8 cellular contexts compared by ENCODE assay signal in genomic region chr1:39129514-39129913, GRCh38.
DNase-seq lines count a peak whose midpoint lies in the region; ATAC-seq and TF ChIP-seq lines count a peak whose summit lies in the region.

No MANE protein-coding gene starts in this region.

- no peak overlapping the region for H3K14ac ChIP-seq in mesenchymal stem cell (ENCODE audit: low read length in 2 of 2)

- intact Hi-C loops in body of pancreas (cut with DNase I) (no loop called here), testis (cut with DNase I; ENCODE audit: low total_unique reads) (no loop called here)

- H3K18ac ChIP-seq in mesenchymal stem cell (ENCODE audit: low read depth in 1 of 2, low read length in 2 of 2): peak overlapping the region; percentile 33 to 56

- H3K4me1 ChIP-seq in body of pancreas (peaks cover 55% of the 10 kb centered on the region), mesenchymal stem cell (ENCODE audit: control insufficient read depth, insufficient read depth, low read depth, low read length) (peaks cover 15% of the 10 kb centered on the region), testis (peaks cover 16% of the 10 kb centered on the region)

- H3K9me3 ChIP-seq in body of pancreas (no peaks in the 10 kb centered on the region), mesenchymal stem cell (ENCODE audit: control insufficient read depth, low read length) (no peaks in the 10 kb centered on the region), testis (no peaks in the 10 kb centered on the region)

- ATAC-seq in body of pancreas (no peak), HG02870 (IDR thresholded peaks at IDR 0.05; ENCODE audit: unreplicated experiment) (no peak), HG03442 (IDR thresholded peaks at IDR 0.05; ENCODE audit: unreplicated experiment) (no peak), GM21515 (IDR thresholded peaks at IDR 0.05; ENCODE audit: unreplicated experiment) (no peak)

- no peak overlapping the region for H3K4ac ChIP-seq in mesenchymal stem cell (ENCODE audit: low read depth in 1 of 2, low read length in 2 of 2)

- TF ChIP-seq CTCF in HFF-Myc (IDR thresholded peaks at IDR 0.05; ENCODE audit: low read depth, low read length, missing control alignments) (peak; percentile 25), body of pancreas (IDR thresholded peaks at IDR 0.05) (peak in 1 of 7 experiments; percentile 10), testis (IDR thresholded peaks at IDR 0.05) (no peak)

- H3K79me1 ChIP-seq in mesenchymal stem cell (replicated peaks; ENCODE audit: low read length, poor library complexity, severe bottlenecking): peaks cover 4% of the 10 kb centered on the region

- no peak overlapping the region for H4K8ac ChIP-seq in mesenchymal stem cell (ENCODE audit: low read length)

- H3K23ac ChIP-seq in mesenchymal stem cell (ENCODE audit: low read length in 2 of 2): no peak overlapping the region

- peak overlapping the region; percentile 40 for H2BK15ac ChIP-seq in mesenchymal stem cell (ENCODE audit: low read depth, poor library complexity, severe bottlenecking)

- no peak overlapping the region for H2BK5ac ChIP-seq in mesenchymal stem cell (ENCODE audit: low read depth, low read length, poor library complexity, severe bottlenecking)

- H3K36me3 ChIP-seq in body of pancreas (replicated peaks in 1 of 2; ENCODE audit: insufficient read depth in 1 of 2, low read depth in 2 of 2) (no peaks in the 10 kb centered on the region), mesenchymal stem cell (ENCODE audit: control insufficient read depth in 1 of 2, insufficient read depth in 2 of 2, low read depth in 1 of 2, low read length in 2 of 2) (peaks cover 13 to 19% of the 10 kb centered on the region in 2 experiments), testis (ENCODE audit: low read depth, missing control alignments) (no peaks in the 10 kb centered on the region)

- H3K27ac ChIP-seq in body of pancreas (peak overlapping the region; percentile 84 to 92 (median 86)), mesenchymal stem cell (ENCODE audit: low read length, poor library complexity, severe bottlenecking) (peak overlapping the region; percentile 25), testis (peak overlapping the region in 1 of 2 donors; percentile 38)

- peak overlapping the region; percentile 74 for H2AK5ac ChIP-seq in mesenchymal stem cell (ENCODE audit: low read length, severe bottlenecking)

- peak overlapping the region; percentile 59 for H3K9ac ChIP-seq in mesenchymal stem cell (ENCODE audit: low read length)

- no peak overlapping the region for H3K4me2 ChIP-seq in mesenchymal stem cell (ENCODE audit: low read length, poor library complexity, severe bottlenecking)

- TF ChIP-seq POLR2A in body of pancreas (IDR thresholded peaks at IDR 0.05) (no peak), testis (IDR thresholded peaks at IDR 0.05) (no peak)

- no peak overlapping the region for H2AFZ ChIP-seq in mesenchymal stem cell (ENCODE audit: low read depth, low read length)

- H3K27me3 ChIP-seq in body of pancreas: no peaks in the 10 kb centered on the region
- no peaks in the 10 kb centered on the region for H3K27me3 ChIP-seq in mesenchymal stem cell (ENCODE audit: control insufficient read depth in 1 of 2, insufficient read depth in 1 of 2, low read length in 2 of 2)
- no peaks in the 10 kb centered on the region for H3K27me3 ChIP-seq in testis

- H2BK120ac ChIP-seq in mesenchymal stem cell (ENCODE audit: low read depth, low read length): peak overlapping the region; percentile 19

- no peak overlapping the region for H4K91ac ChIP-seq in mesenchymal stem cell (ENCODE audit: low read length)

- H3K4me3 ChIP-seq in HFF-Myc (replicated peaks; ENCODE audit: low read depth, low read length) (no peak overlapping the region), body of pancreas (no peak overlapping the region), mesenchymal stem cell (ENCODE audit: insufficient read depth in 1 of 2, low read depth in 1 of 2, low read length in 2 of 2) (no peak overlapping the region), testis (no peak overlapping the region)

- DNase-seq in Ammon's horn (ENCODE audit: low spot score) (peak; percentile 29), HFF-Myc (ENCODE audit: extremely low read depth, low read depth) (no peak), body of pancreas (no peak), mesenchymal stem cell (peak; percentile 72), testis (no peak)

- H2BK12ac ChIP-seq in mesenchymal stem cell (ENCODE audit: low read length in 2 of 2): peak overlapping the region; percentile 6 to 18

Comparison
In these comparisons a context has a peak if more than half of its experiments do, and no peak if none do; other contexts are left out.
1. DNase-seq: peak in Ammon's horn (single experiment) and mesenchymal stem cell (single experiment); none in HFF-Myc (single experiment), body of pancreas (0 of 4) and testis (single experiment).